Comparison of ENCODE assay signal across 21 cellular contexts in the genomic region with DNA sequence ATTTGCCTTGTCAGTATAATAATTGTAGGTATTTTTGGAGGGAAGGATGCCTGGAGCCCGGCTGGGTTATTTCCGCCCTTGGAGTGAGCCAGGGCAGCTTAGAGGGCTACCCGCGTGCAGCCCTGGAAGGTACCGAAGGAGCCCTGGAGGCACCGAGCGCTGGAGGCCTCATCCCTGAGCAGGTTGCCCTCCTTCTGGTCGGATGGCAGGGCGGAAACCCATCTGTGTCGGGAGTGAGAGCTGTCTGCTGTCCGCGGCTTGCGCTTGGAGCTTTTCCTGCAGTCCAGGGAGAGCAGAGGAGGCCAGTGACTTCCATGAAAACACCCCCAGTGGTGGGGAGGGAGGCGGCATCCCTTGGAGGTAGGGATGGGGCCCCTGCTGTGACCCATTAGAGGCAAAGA.
A peak's percentile ranks its signal among the peaks of the same experiment; 100 is the strongest.
DNase-seq lines count a peak whose midpoint lies in the region; ATAC-seq and TF ChIP-seq lines count a peak whose summit lies in the region.
"Had no signal": no experiment of that assay in that cellular context is flagged by ENCODE, and none has a peak within 500 bp of the region (broad histone marks: within the 10 kb centered on the region; RNA-seq: fewer than 3 reads in every experiment).

No MANE protein-coding gene starts in this region.

- H3K4me3 Mint-ChIP-seq in activated T-helper 17 cell treated with anti-CD3 and anti-CD28 coated beads, Interleukin-2, amount 50 U/mL, for 72 hours = no peak overlapping the region
- H3K4me3 Mint-ChIP-seq: T-cell had no signal

- no peak overlapping the region for H3K27ac Mint-ChIP-seq in activated T-helper 17 cell treated with anti-CD3 and anti-CD28 coated beads, Interleukin-2, amount 50 U/mL, for 72 hours
- H3K27ac Mint-ChIP-seq: T-cell had no signal

- no peaks in the 10 kb centered on the region for H3K9me3 Mint-ChIP-seq in activated T-helper 17 cell treated with anti-CD3 and anti-CD28 coated beads, Interleukin-2, amount 50 U/mL, for 72 hours

- H3K27ac ChIP-seq in cardiac muscle cell = peak overlapping the region; percentile 28
- H3K27ac ChIP-seq in left ventricle myocardium inferior (replicated peaks) = no peak overlapping the region
- H3K27ac ChIP-seq in heart left ventricle = no peak overlapping the region
- H3K27ac ChIP-seq: uterus had no signal

- no peaks in the 10 kb centered on the region for H3K9me3 ChIP-seq in cardiac muscle cell (ENCODE audit: low read depth)
- no peaks in the 10 kb centered on the region for H3K9me3 ChIP-seq in left ventricle myocardium inferior (replicated peaks)
- H3K9me3 ChIP-seq in heart left ventricle = no peaks in the 10 kb centered on the region
- H3K9me3 ChIP-seq: uterus had no signal

- H3K4me3 ChIP-seq in cardiac muscle cell (no peak overlapping the region), left ventricle myocardium inferior (no peak overlapping the region), heart left ventricle (no peak overlapping the region)
- H3K4me3 ChIP-seq: smooth muscle cell, uterus had no signal

- no peak for TF ChIP-seq CTCF in cardiac muscle cell (IDR thresholded peaks at IDR 0.05; ENCODE audit: low read depth, low read length)
- no peak for TF ChIP-seq CTCF in left ventricle myocardium inferior (IDR thresholded peaks at IDR 0.05; ENCODE audit: borderline replicate concordance)
- TF ChIP-seq CTCF in heart left ventricle (IDR thresholded peaks at IDR 0.05) = no peak

- peak in 3 of 4 donors; percentile 76 to 84 (median 79) for ATAC-seq in heart left ventricle
- ATAC-seq in activated T-helper 17 cell treated with anti-CD3 and anti-CD28 coated beads, Interleukin-2, amount 50 U/mL, for 72 hours (replicated peaks) = no peak
- no peak for ATAC-seq in HG02678 (IDR thresholded peaks at IDR 0.05; ENCODE audit: unreplicated experiment)

- no peaks in the 10 kb centered on the region for H3K4me1 ChIP-seq in cardiac muscle cell (ENCODE audit: low read depth)
- H3K4me1 ChIP-seq in left ventricle myocardium inferior = peaks cover 12% of the 10 kb centered on the region
- H3K4me1 ChIP-seq in heart left ventricle = peaks cover 0 to 10% (median 0%) of the 10 kb centered on the region in 12 donors
- H3K4me1 ChIP-seq: uterus had no signal

- peaks cover 8% of the 10 kb centered on the region for H3K4me1 Mint-ChIP-seq in activated T-helper 17 cell treated with anti-CD3 and anti-CD28 coated beads, Interleukin-2, amount 50 U/mL, for 72 hours

- intact Hi-C loops in left ventricle myocardium inferior (cut with micrococcal nuclease) = no loop called here
- intact Hi-C loops in heart left ventricle (cut with DNase I) = no loop called here

- no peaks in the 10 kb centered on the region for H3K27me3 Mint-ChIP-seq in activated T-helper 17 cell treated with anti-CD3 and anti-CD28 coated beads, Interleukin-2, amount 50 U/mL, for 72 hours
- H3K27me3 Mint-ChIP-seq: T-cell had no signal

- no peaks in the 10 kb centered on the region for H3K27me3 ChIP-seq in cardiac muscle cell
- no peaks in the 10 kb centered on the region for H3K27me3 ChIP-seq in left ventricle myocardium inferior (ENCODE audit: low read depth)
- peaks cover 0 to 9% (median 0%) of the 10 kb centered on the region in 9 donors for H3K27me3 ChIP-seq in heart left ventricle
- H3K27me3 ChIP-seq: uterus had no signal

- DNase-seq in cardiac muscle cell (ENCODE audit: low read depth in 1 of 2, low spot score in 1 of 2) (peak in 1 of 2 donors; percentile 10), left ventricle myocardium inferior (no peak), NCI-H748 (lab: John Stamatoyannopoulos, UW; ENCODE audit: unreplicated experiment) (peak; percentile 82), heart left ventricle (peak in 1 of 5 donors; percentile 41), NCI-H1105 treated with DMSO at 0.1 percent for 48 hours (lab: John Stamatoyannopoulos, UW) (no peak), NCI-H128 (lab: John Stamatoyannopoulos, UW; ENCODE audit: unreplicated experiment) (no peak)
- DNase-seq: ACHN; activated CD4-positive, alpha-beta T cell treated with anti-CD3 and anti-CD28 coated beads, Interleukin-2, amount 50 U/mL, for 48 hours; activated naive CD4-positive, alpha-beta T cell; amniotic stem cell; DMS79 treated with DMSO at 0.1 percent for 48 hours; erythroblast; foreskin melanocyte; KG1; MV-4-11; NCI-H2107; T-cell; uterus had no signal

- 45 to 61% (median 50%) methylated on average over 12 to 14 of the region's 14 CpGs for WGBS in heart left ventricle, 4 donors

- H3K36me3 ChIP-seq in cardiac muscle cell (no peaks in the 10 kb centered on the region), left ventricle myocardium inferior (no peaks in the 10 kb centered on the region), heart left ventricle (no peaks in the 10 kb centered on the region)
- H3K36me3 ChIP-seq: uterus had no signal

- no peak for TF ChIP-seq POLR2A in heart left ventricle (IDR thresholded peaks at IDR 0.05)

- H3K36me3 Mint-ChIP-seq in activated T-helper 17 cell treated with anti-CD3 and anti-CD28 coated beads, Interleukin-2, amount 50 U/mL, for 72 hours (ENCODE audit: low read depth) = no peaks in the 10 kb centered on the region

Comparison
In these comparisons a context has a peak if more than half of its experiments do, and no peak if none do; other contexts are left out.
1. ATAC-seq: peak in heart left ventricle (3 of 4); none in activated T-helper 17 cell treated with anti-CD3 and anti-CD28 coated beads, Interleukin-2, amount 50 U/mL, for 72 hours (single experiment) and HG02678 (single experiment).